In genomic region chr1:85148524-85149250, GRCh38 we compare ENCODE assay signal across 8 cellular contexts. TPM values are rescaled to one million over a fixed set of nuclear protein-coding genes. Genes with fewer than 3 reads are reported as not detected.
DNase-seq lines count a peak whose midpoint lies in the region; ATAC-seq and TF ChIP-seq lines count a peak whose summit lies in the region.

No MANE protein-coding gene starts in this region.

- no peak for TF ChIP-seq EP300 in stomach (IDR thresholded peaks at IDR 0.05)

- ATAC-seq in GM18508 (IDR thresholded peaks at IDR 0.05; ENCODE audit: insufficient read depth, unreplicated experiment) (peak; percentile 94), GM21717 (IDR thresholded peaks at IDR 0.05; ENCODE audit: unreplicated experiment) (peak; percentile 85)

- H3K4me1 ChIP-seq in cardiac muscle cell (ENCODE audit: low read depth) (peaks cover 45% of the 10 kb centered on the region), stomach (no peaks in the 10 kb centered on the region)

- H3K4me3 ChIP-seq in cardiac muscle cell: no peak overlapping the region
- H3K4me3 ChIP-seq in stomach: no peak overlapping the region

- no peak for TF ChIP-seq POLR2A in stomach (IDR thresholded peaks at IDR 0.05)

- no peaks in the 10 kb centered on the region for H3K27me3 ChIP-seq in cardiac muscle cell
- no peaks in the 10 kb centered on the region for H3K27me3 ChIP-seq in stomach

- no peak for TF ChIP-seq CTCF in cardiac muscle cell (IDR thresholded peaks at IDR 0.05; ENCODE audit: low read depth, low read length)
- no peak for TF ChIP-seq CTCF in stomach (IDR thresholded peaks at IDR 0.05)

- H3K9me3 ChIP-seq in cardiac muscle cell (ENCODE audit: low read depth): no peaks in the 10 kb centered on the region
- H3K9me3 ChIP-seq in stomach: no peaks in the 10 kb centered on the region

- H3K27ac ChIP-seq in cardiac muscle cell (peak overlapping the region; percentile 57), stomach (no peak overlapping the region)

- intact Hi-C loops in stomach (cut with DNase I; ENCODE audit: low total_unique reads): no loop called here

- peak; percentile 51 for DNase-seq in HS-27A (ENCODE audit: low read depth)
- peak; percentile 10 to 20 for DNase-seq in cardiac muscle cell (ENCODE audit: low read depth in 1 of 2, low spot score in 1 of 2)
- DNase-seq in NCI-H748 (lab: John Stamatoyannopoulos, UW; ENCODE audit: unreplicated experiment): no peak
- no peak for DNase-seq in NCI-H146 (lab: John Stamatoyannopoulos, UW)
- no peak for DNase-seq in stomach
- DNase-seq in activated naive CD4-positive, alpha-beta T cell treated with anti-CD3 and anti-CD28 coated beads, Interleukin-2, amount 50 U/mL, for 16 hours: no peak

- no peaks in the 10 kb centered on the region for H3K36me3 ChIP-seq in cardiac muscle cell
- H3K36me3 ChIP-seq in stomach: no peaks in the 10 kb centered on the region

RNA-seq across cellular contexts. Expression of gene SYDE2, which starts 52.1 kb away (rescaled TPM):
- 22.2 and 47.5 TPM in 2 replicates for total RNA-seq in cardiac muscle cell
- 20.6 and 30.2 TPM in 2 replicates for polyA plus RNA-seq in cardiac muscle cell
- 10 to 100 TPM; 13.0 to 45.3 (median 36.6) TPM for total RNA-seq in stomach
- polyA plus RNA-seq in stomach: 1 to 10 TPM in 2 of 3 donors, under 1 TPM in 1; 0.75 to 1.2 (median 1.2) TPM

Comparison
In these comparisons a context has a peak if more than half of its experiments do, and no peak if none do; other contexts are left out.
1. DNase-seq: peak in HS-27A (single experiment) and cardiac muscle cell (2 of 2); none in NCI-H748 (single experiment), NCI-H146 (single experiment), stomach (single experiment) and activated naive CD4-positive, alpha-beta T cell treated with anti-CD3 and anti-CD28 coated beads, Interleukin-2, amount 50 U/mL, for 16 hours (single experiment).